ENCODE assay signal across 9 cellular contexts in genomic region chr6:5626727-5627426, GRCh38.
DNase-seq lines count a peak whose midpoint lies in the region; ATAC-seq and TF ChIP-seq lines count a peak whose summit lies in the region.
"Had no signal": no experiment of that assay in that cellular context is flagged by ENCODE, and none has a peak within 500 bp of the region (broad histone marks: within the 10 kb centered on the region; RNA-seq: fewer than 3 reads in every experiment).

No MANE protein-coding gene starts in this region.

- peak overlapping the region; percentile 24 for H3K4me3 Mint-ChIP-seq in central memory CD8-positive, alpha-beta T cell

- H3K27ac ChIP-seq in left lung = no peak overlapping the region
- H3K27ac ChIP-seq in substantia nigra (ENCODE audit: low read depth, low read length, poor library complexity, severe bottlenecking) = no peak overlapping the region
- H3K27ac ChIP-seq: cardiac muscle cell had no signal

- H3K27ac Mint-ChIP-seq in central memory CD8-positive, alpha-beta T cell (ENCODE audit: low read depth) = peak overlapping the region; percentile 78

- no peak for DNase-seq in central memory CD8-positive, alpha-beta T cell (ENCODE audit: low spot score in 2 of 2)
- DNase-seq in left lung (no peak), substantia nigra (lab: John Stamatoyannopoulos, UW) (no peak), DMS79 (lab: John Stamatoyannopoulos, UW) (no peak), NCI-H1092 treated with DMSO at 0.1 percent for 48 hours (lab: John Stamatoyannopoulos, UW) (no peak)

- intact Hi-C loops in left lung (cut with DNase I) = no loop called here

- peaks cover 34% of the 10 kb centered on the region for H3K4me1 Mint-ChIP-seq in central memory CD8-positive, alpha-beta T cell

- no peak for TF ChIP-seq CTCF in left lung (IDR thresholded peaks at IDR 0.05)

- peaks cover 0 to 8% of the 10 kb centered on the region in 2 donors for H3K4me1 ChIP-seq in left lung

- no peaks in the 10 kb centered on the region for H3K27me3 Mint-ChIP-seq in central memory CD8-positive, alpha-beta T cell

- no peaks in the 10 kb centered on the region for H3K27me3 ChIP-seq in left lung
- H3K27me3 ChIP-seq: cardiac muscle cell had no signal

- ATAC-seq in GM18517 (IDR thresholded peaks at IDR 0.05; ENCODE audit: unreplicated experiment) (peak; percentile 85), GM21447 (IDR thresholded peaks at IDR 0.05; ENCODE audit: unreplicated experiment) (peak; percentile 93), HG03432 (IDR thresholded peaks at IDR 0.05; ENCODE audit: unreplicated experiment) (peak; percentile 80), left lung (no peak)
- ATAC-seq in central memory CD8-positive, alpha-beta T cell (replicated peaks; ENCODE audit: extremely low read depth, poor library complexity, severe bottlenecking) = peak; percentile 70

- no peaks in the 10 kb centered on the region for H3K36me3 ChIP-seq in left lung
- H3K36me3 ChIP-seq: cardiac muscle cell had no signal

- no peaks in the 10 kb centered on the region for H3K9me3 ChIP-seq in left lung

- no peak overlapping the region for H3K4me3 ChIP-seq in left lung
- H3K4me3 ChIP-seq: cardiac muscle cell had no signal

- H3K36me3 Mint-ChIP-seq in central memory CD8-positive, alpha-beta T cell (ENCODE audit: insufficient read depth) = peaks cover 3% of the 10 kb centered on the region

- no peaks in the 10 kb centered on the region for H3K9me3 Mint-ChIP-seq in central memory CD8-positive, alpha-beta T cell
